Comparison of ENCODE assay signal across 22 cellular contexts in genomic region chr15:44595246-44595645, GRCh38. TPM values are rescaled to one million over a fixed set of nuclear protein-coding genes. Genes with fewer than 3 reads are reported as not detected.
A peak's percentile ranks its signal among the peaks of the same experiment; 100 is the strongest.
DNase-seq lines count a peak whose midpoint lies in the region; ATAC-seq and TF ChIP-seq lines count a peak whose summit lies in the region.
"Had no signal": no experiment of that assay in that cellular context is flagged by ENCODE, and none has a peak within 500 bp of the region (broad histone marks: within the 10 kb centered on the region; RNA-seq: fewer than 3 reads in every experiment).

No MANE protein-coding gene starts in this region.

- H3K9me3 ChIP-seq in CD8-positive, alpha-beta T cell (ENCODE audit: low read length) = no peaks in the 10 kb centered on the region
- no peaks in the 10 kb centered on the region for H3K9me3 ChIP-seq in transverse colon
- H3K9me3 ChIP-seq: heart left ventricle, left ventricle myocardium inferior, SK-N-SH had no signal

- H3K27ac Mint-ChIP-seq in T-helper 2 cell treated with Interferon-gamma antibody and Interleukin-4, amounts not matched to agents 5 μg/mL and 100 μg/mL, for 36 hours = peak overlapping the region; percentile 31
- peak overlapping the region; percentile 77 for H3K27ac Mint-ChIP-seq in CD8-positive, alpha-beta T cell
- peak overlapping the region; percentile 65 for H3K27ac Mint-ChIP-seq in activated T-helper 1 cell treated with anti-CD3 and anti-CD28 coated beads, Interleukin-12 subunit alpha, Interleukin-12 subunit beta, Interleukin-2, Interleukin-4 antibody, amounts not matched to agents 30 ng/mL and 10 ng/mL and 1 ng/mL, durations not matched to agents 14 hours and 24 hours and 36 hours
- peak overlapping the region; percentile 66 for H3K27ac Mint-ChIP-seq in memory B cell
- H3K27ac Mint-ChIP-seq: activated naive CD4-positive, alpha-beta T cell treated with anti-CD3 and anti-CD28 coated beads for 36 hours had no signal

- no peak for DNase-seq in T-helper 2 cell treated with Interferon-gamma antibody and Interleukin-4, amounts not matched to agents 5 μg/mL and 100 μg/mL, for 36 hours (ENCODE audit: low spot score)
- DNase-seq in T-helper 2 cell (no peak), memory B cell (ENCODE audit: low spot score in 2 of 2) (no peak), transverse colon (no peak)
- no peak for DNase-seq in CD8-positive, alpha-beta T cell
- DNase-seq in activated T-helper 1 cell treated with anti-CD3 and anti-CD28 coated beads, Interleukin-12 subunit alpha, Interleukin-12 subunit beta, Interleukin-2, Interleukin-4 antibody, amounts not matched to agents 30 ng/mL and 10 ng/mL and 1 ng/mL, durations not matched to agents 14 hours and 24 hours and 36 hours (ENCODE audit: low spot score) = no peak
- DNase-seq: activated CD4-positive, CD25-positive, alpha-beta regulatory T cell treated with anti-CD3 and anti-CD28 coated beads, Interleukin-2, amount 50 U/mL, for 72 hours; activated naive CD4-positive, alpha-beta T cell treated with anti-CD3 and anti-CD28 coated beads for 36 hours; AML-193; endodermal cell; H9; heart left ventricle; left ventricle myocardium inferior; NCI-H1436; NCI-H524 treated with DMSO at 0.1 percent for 48 hours; nucleus accumbens; RPMI8226; SK-N-SH; stimulated activated CD4-positive, alpha-beta T cell treated with anti-CD3 and anti-CD28 coated beads, Interleukin-4, amount 100 ng/mL, for 1 hour had no signal

- 73% methylated on average over 1 of the region's 1 CpG; no CpG with 5 or more reads in 1 of the 2 donors for WGBS in transverse colon (ENCODE audit: low coverage in 1 of 2), 2 donors

- intact Hi-C loops in CD8-positive, alpha-beta T cell (cut with DNase I, micrococcal nuclease) = loop anchor here in 1 of 2 experiments (5.0 to 10.0 kb wide), 2 partner anchors 62 to 260 kb away; no protein-coding TSS in a partner anchor
- intact Hi-C loops in activated T-helper 1 cell treated with anti-CD3 and anti-CD28 coated beads, Interleukin-12 subunit alpha, Interleukin-12 subunit beta, Interleukin-2, Interleukin-4 antibody, amounts not matched to agents 30 ng/mL and 10 ng/mL and 1 ng/mL, durations not matched to agents 14 hours and 24 hours and 36 hours (cut with micrococcal nuclease) = loop anchor here (10.0 kb wide), 1 partner anchor 330 kb away; no protein-coding TSS in a partner anchor
- intact Hi-C loops in transverse colon (cut with DNase I; ENCODE audit: low total_unique reads) = no loop called here

- no peak for TF ChIP-seq CTCF in CD8-positive, alpha-beta T cell (IDR thresholded peaks at IDR 0.05)
- no peak for TF ChIP-seq CTCF in transverse colon (IDR thresholded peaks at IDR 0.05)

- H3K4me3 Mint-ChIP-seq in T-helper 2 cell treated with Interferon-gamma antibody and Interleukin-4, amounts not matched to agents 5 μg/mL and 100 μg/mL, for 36 hours = no peak overlapping the region
- no peak overlapping the region for H3K4me3 Mint-ChIP-seq in CD8-positive, alpha-beta T cell
- no peak overlapping the region for H3K4me3 Mint-ChIP-seq in activated T-helper 1 cell treated with anti-CD3 and anti-CD28 coated beads, Interleukin-12 subunit alpha, Interleukin-12 subunit beta, Interleukin-2, Interleukin-4 antibody, amounts not matched to agents 30 ng/mL and 10 ng/mL and 1 ng/mL, durations not matched to agents 14 hours and 24 hours and 36 hours
- no peak overlapping the region for H3K4me3 Mint-ChIP-seq in memory B cell
- H3K4me3 Mint-ChIP-seq: activated naive CD4-positive, alpha-beta T cell treated with anti-CD3 and anti-CD28 coated beads for 36 hours; endodermal cell; H9 had no signal

- no peak for TF ChIP-seq POLR2A in GM18505 (IDR thresholded peaks at IDR 0.05; ENCODE audit: borderline replicate concordance, extremely low read depth, insufficient read depth, insufficient read length)
- no peak for TF ChIP-seq POLR2A in transverse colon (IDR thresholded peaks at IDR 0.05)

- ATAC-seq in CD8-positive, alpha-beta T cell = no peak
- ATAC-seq in memory B cell (ENCODE audit: low read depth) (no peak), HG03045 (IDR thresholded peaks at IDR 0.05; ENCODE audit: unreplicated experiment) (no peak), GM18505 (IDR thresholded peaks at IDR 0.05; ENCODE audit: unreplicated experiment) (no peak)
- ATAC-seq: heart left ventricle had no signal

- peaks cover 13% of the 10 kb centered on the region for H3K4me1 ChIP-seq in CD8-positive, alpha-beta T cell (ENCODE audit: insufficient read depth, low read length)
- H3K4me1 ChIP-seq in transverse colon = no peaks in the 10 kb centered on the region
- H3K4me1 ChIP-seq: heart left ventricle had no signal

- CTCF ChIA-PET in CD8-positive, alpha-beta T cell (lab: Charles Lee) = interaction anchor here (0.9 to 2.4 kb wide), 2 partner anchors 11 to 20 kb away, joined by 3 to 7 read pairs; no protein-coding TSS in a partner anchor

- no peak overlapping the region for H3K27ac ChIP-seq in CD8-positive, alpha-beta T cell (ENCODE audit: low read depth, low read length)
- H3K27ac ChIP-seq in transverse colon = no peak overlapping the region
- H3K27ac ChIP-seq: 22Rv1, heart left ventricle, left ventricle myocardium inferior had no signal

- H3K27me3 ChIP-seq in CD8-positive, alpha-beta T cell (ENCODE audit: insufficient read depth, low read length) = no peaks in the 10 kb centered on the region
- H3K27me3 ChIP-seq in transverse colon = no peaks in the 10 kb centered on the region
- H3K27me3 ChIP-seq: heart left ventricle had no signal

- no peak for TF ChIP-seq EP300 in transverse colon (IDR thresholded peaks at IDR 0.05; ENCODE audit: low read depth)

- in situ Hi-C loops in transverse colon (cut with MboI; ENCODE audit: low pct_ligation_motif_present in 1 of 4, low pct_unique_long_range_greater_than_20kb in 1 of 4, low sequenced_read_pairs in 3 of 4) = loop anchor here in 2 of 4 donors (10.0 kb wide), 2 partner anchors 60 to 140 kb away; partner anchors contain the start of gene TRIM69 (in 1 of the 2)

- peaks cover 34% of the 10 kb centered on the region for H3K36me3 ChIP-seq in CD8-positive, alpha-beta T cell (ENCODE audit: insufficient read depth, low read length)
- H3K36me3 ChIP-seq in transverse colon = peaks cover 0 to 81% (median 43%) of the 10 kb centered on the region in 4 donors

- no peak overlapping the region for H3K4me3 ChIP-seq in CD8-positive, alpha-beta T cell (ENCODE audit: low read depth, low read length)
- no peak overlapping the region for H3K4me3 ChIP-seq in transverse colon
- H3K4me3 ChIP-seq: heart left ventricle, left ventricle myocardium inferior had no signal

- peaks cover 50% of the 10 kb centered on the region for H3K36me3 Mint-ChIP-seq in T-helper 2 cell treated with Interferon-gamma antibody and Interleukin-4, amounts not matched to agents 5 μg/mL and 100 μg/mL, for 36 hours (ENCODE audit: low read depth)
- peaks cover 61% of the 10 kb centered on the region for H3K36me3 Mint-ChIP-seq in CD8-positive, alpha-beta T cell
- peaks cover 32% of the 10 kb centered on the region for H3K36me3 Mint-ChIP-seq in activated T-helper 1 cell treated with anti-CD3 and anti-CD28 coated beads, Interleukin-12 subunit alpha, Interleukin-12 subunit beta, Interleukin-2, Interleukin-4 antibody, amounts not matched to agents 30 ng/mL and 10 ng/mL and 1 ng/mL, durations not matched to agents 14 hours and 24 hours and 36 hours (ENCODE audit: low read depth)
- peaks cover 22% of the 10 kb centered on the region for H3K36me3 Mint-ChIP-seq in memory B cell

- no peaks in the 10 kb centered on the region for H3K27me3 Mint-ChIP-seq in T-helper 2 cell treated with Interferon-gamma antibody and Interleukin-4, amounts not matched to agents 5 μg/mL and 100 μg/mL, for 36 hours (ENCODE audit: low read depth)
- no peaks in the 10 kb centered on the region for H3K27me3 Mint-ChIP-seq in CD8-positive, alpha-beta T cell (ENCODE audit: low read depth)
- no peaks in the 10 kb centered on the region for H3K27me3 Mint-ChIP-seq in activated T-helper 1 cell treated with anti-CD3 and anti-CD28 coated beads, Interleukin-12 subunit alpha, Interleukin-12 subunit beta, Interleukin-2, Interleukin-4 antibody, amounts not matched to agents 30 ng/mL and 10 ng/mL and 1 ng/mL, durations not matched to agents 14 hours and 24 hours and 36 hours (ENCODE audit: insufficient read depth)
- H3K27me3 Mint-ChIP-seq in memory B cell = no peaks in the 10 kb centered on the region

- H3K9me3 Mint-ChIP-seq in T-helper 2 cell treated with Interferon-gamma antibody and Interleukin-4, amounts not matched to agents 5 μg/mL and 100 μg/mL, for 36 hours = no peaks in the 10 kb centered on the region
- H3K9me3 Mint-ChIP-seq in CD8-positive, alpha-beta T cell = no peaks in the 10 kb centered on the region
- no peaks in the 10 kb centered on the region for H3K9me3 Mint-ChIP-seq in activated T-helper 1 cell treated with anti-CD3 and anti-CD28 coated beads, Interleukin-12 subunit alpha, Interleukin-12 subunit beta, Interleukin-2, Interleukin-4 antibody, amounts not matched to agents 30 ng/mL and 10 ng/mL and 1 ng/mL, durations not matched to agents 14 hours and 24 hours and 36 hours
- H3K9me3 Mint-ChIP-seq in memory B cell = no peaks in the 10 kb centered on the region
- H3K9me3 Mint-ChIP-seq: activated naive CD4-positive, alpha-beta T cell treated with anti-CD3 and anti-CD28 coated beads for 36 hours; H9 had no signal

- POLR2A ChIA-PET in CD8-positive, alpha-beta T cell (lab: Charles Lee) = no interaction called here

- peaks cover 29% of the 10 kb centered on the region for H3K4me1 Mint-ChIP-seq in T-helper 2 cell treated with Interferon-gamma antibody and Interleukin-4, amounts not matched to agents 5 μg/mL and 100 μg/mL, for 36 hours (ENCODE audit: low read depth)
- H3K4me1 Mint-ChIP-seq in CD8-positive, alpha-beta T cell (ENCODE audit: low read depth) = peaks cover 17% of the 10 kb centered on the region
- H3K4me1 Mint-ChIP-seq in activated T-helper 1 cell treated with anti-CD3 and anti-CD28 coated beads, Interleukin-12 subunit alpha, Interleukin-12 subunit beta, Interleukin-2, Interleukin-4 antibody, amounts not matched to agents 30 ng/mL and 10 ng/mL and 1 ng/mL, durations not matched to agents 14 hours and 24 hours and 36 hours (ENCODE audit: low read depth) = peaks cover 42% of the 10 kb centered on the region
- no peaks in the 10 kb centered on the region for H3K4me1 Mint-ChIP-seq in memory B cell
- H3K4me1 Mint-ChIP-seq: H9 had no signal

RNA-seq across cellular contexts. Expression of gene EIF3J, which starts 58.3 kb away (rescaled TPM):
- 10 to 100 TPM; 63.7 to 68.9 TPM for total RNA-seq in CD8-positive, alpha-beta T cell
- 163 and 168 TPM in 2 replicates for total RNA-seq in activated T-helper 1 cell treated with anti-CD3 and anti-CD28 coated beads, Interleukin-12 subunit alpha, Interleukin-12 subunit beta, Interleukin-2, Interleukin-4 antibody, amounts not matched to agents 30 ng/mL and 10 ng/mL and 1 ng/mL, durations not matched to agents 14 hours and 24 hours and 36 hours
- 10 to 100 TPM; 27.7 to 55.6 (median 42.2) TPM for total RNA-seq in transverse colon
